ENCODE assay signal across 1 cellular context in genomic region chr13:32471187-32471922, GRCh38.
TF ChIP-seq lines count a peak whose summit lies in the region.

No MANE protein-coding gene starts in this region.

TF ChIP-seq in GM12878, 131 proteins besides CTCF, POLR2A, EP300 and RAD21 (continued from another document):
- TF ChIP-seq SKIL (IDR thresholded peaks at IDR 0.05; ENCODE audit: low read depth, poor library complexity, severe bottlenecking) (no peak), ELK1 (IDR thresholded peaks at IDR 0.05; ENCODE audit: low read depth, low read length) (no peak), CREM (IDR thresholded peaks at IDR 0.05; ENCODE audit: low read depth) (no peak), ZNF622 (IDR thresholded peaks at IDR 0.05) (no peak), HSF1 (IDR thresholded peaks at IDR 0.05; ENCODE audit: low read depth, low read length) (no peak), HCFC1 (IDR thresholded peaks at IDR 0.05; ENCODE audit: low read length) (no peak), HDGF (IDR thresholded peaks at IDR 0.05) (no peak), MEF2A (IDR thresholded peaks at IDR 0.05; ENCODE audit: insufficient read depth, low read depth, low read length) (no peak), KAT2A (conservative IDR thresholded peaks at IDR 0.05; ENCODE audit: control insufficient read depth, low read depth, low read length) (no peak)
